Comparison of ENCODE assay signal across 8 cellular contexts in genomic region chr22:25405854-25406509, GRCh38.
DNase-seq lines count a peak whose midpoint lies in the region; ATAC-seq, FAIRE-seq and TF ChIP-seq lines count a peak whose summit lies in the region.

No MANE protein-coding gene starts in this region.

- H3K36me3 Mint-ChIP-seq in CD8-positive, alpha-beta T cell = peaks cover 4% of the 10 kb centered on the region

- no peaks in the 10 kb centered on the region for H3K27me3 Mint-ChIP-seq in CD8-positive, alpha-beta T cell (ENCODE audit: low read depth)

- no peaks in the 10 kb centered on the region for H3K9me3 Mint-ChIP-seq in CD8-positive, alpha-beta T cell

- intact Hi-C loops in CD8-positive, alpha-beta T cell (cut with DNase I, micrococcal nuclease) = loop anchor here (2.0 to 10.0 kb wide), 3 partner anchors 43 to 1021 kb away; partner anchors contain the start of gene ASPHD2 (in 1 of the 2)
- intact Hi-C loops in PC-3 (cut with micrococcal nuclease) = no loop called here
- intact Hi-C loops in pancreas (cut with DNase I) = no loop called here

- peaks cover 16% of the 10 kb centered on the region; the same call in 1 of the 2 replicates for H4K20me1 ChIP-seq in PC-3 (ENCODE audit: low read length)

- 70 to 74% methylated on average over 19 of the region's 19 CpGs for WGBS in pancreas, 2 donors

- peaks cover 46% of the 10 kb centered on the region for H3K79me2 ChIP-seq in PC-3 (ENCODE audit: low read length)

- H3K9me3 ChIP-seq in CD8-positive, alpha-beta T cell (ENCODE audit: low read length) = no peaks in the 10 kb centered on the region
- no peaks in the 10 kb centered on the region for H3K9me3 ChIP-seq in PC-3 (ENCODE audit: low read length)
- H3K9me3 ChIP-seq in pancreas = no peaks in the 10 kb centered on the region

- peak overlapping the region; percentile 50 for H3K4me3 ChIP-seq in CD8-positive, alpha-beta T cell (ENCODE audit: low read depth, low read length)
- H3K4me3 ChIP-seq in PC-3 (ENCODE audit: low read length) = peak overlapping the region; percentile 69
- H3K4me3 ChIP-seq in pancreas = peak overlapping the region; percentile 73 to 84 (median 78)

- no peak for TF ChIP-seq CTCF in CD8-positive, alpha-beta T cell (IDR thresholded peaks at IDR 0.05)
- TF ChIP-seq CTCF in PC-3 (conservative IDR thresholded peaks at IDR 0.05; ENCODE audit: low read depth, low read length) (no peak), pancreas (IDR thresholded peaks at IDR 0.05) (no peak)

- peaks cover 37% of the 10 kb centered on the region for H3K4me1 Mint-ChIP-seq in CD8-positive, alpha-beta T cell (ENCODE audit: low read depth)

- CTCF ChIA-PET in CD8-positive, alpha-beta T cell (lab: Charles Lee) = no interaction called here
- CTCF ChIA-PET in PC-3 (lab: Charles Lee) = no interaction called here

- BruUV-seq in PC-3 (replicated peaks; lab: Mats Ljungman, UMichigan) = TSS peak; percentile 81

- H3K9ac ChIP-seq in PC-3 (ENCODE audit: low read length) = peak overlapping the region; percentile 62; the same call in 1 of the 2 replicates

- H3F3A ChIP-seq in PC-3 (ENCODE audit: low read length, unreplicated experiment) = no peaks in the 10 kb centered on the region

- H3K27ac Mint-ChIP-seq in CD8-positive, alpha-beta T cell = peak overlapping the region; percentile 79

- H3K36me3 ChIP-seq in CD8-positive, alpha-beta T cell (ENCODE audit: insufficient read depth, low read length) = no peaks in the 10 kb centered on the region
- H3K36me3 ChIP-seq in PC-3 (ENCODE audit: low read depth, low read length) = no peaks in the 10 kb centered on the region
- H3K36me3 ChIP-seq in pancreas = no peaks in the 10 kb centered on the region

- POLR2A ChIA-PET in CD8-positive, alpha-beta T cell (lab: Charles Lee) = no interaction called here
- POLR2A ChIA-PET in PC-3 (lab: Charles Lee; ENCODE audit: unreplicated experiment) = no interaction called here

- FAIRE-seq in pancreas (lab: Jason Lieb, UNC) = no peak

- peaks cover 30% of the 10 kb centered on the region for H3K4me1 ChIP-seq in CD8-positive, alpha-beta T cell (ENCODE audit: insufficient read depth, low read length)
- peaks cover 20% of the 10 kb centered on the region for H3K4me1 ChIP-seq in PC-3 (ENCODE audit: insufficient read depth, low read length)
- H3K4me1 ChIP-seq in pancreas = peaks cover 0 to 12% (median 3%) of the 10 kb centered on the region in 3 donors

- no peak for ATAC-seq in CD8-positive, alpha-beta T cell
- ATAC-seq in PC-3 (no peak), pancreas (no peak), GM19455 (IDR thresholded peaks at IDR 0.05; ENCODE audit: unreplicated experiment) (no peak), HG03521 (IDR thresholded peaks at IDR 0.05; ENCODE audit: unreplicated experiment) (no peak)

- no peaks in the 10 kb centered on the region for H3K9me2 ChIP-seq in PC-3 (replicated peaks; ENCODE audit: low read length)

- H3K27me3 ChIP-seq in CD8-positive, alpha-beta T cell (ENCODE audit: insufficient read depth, low read length) = no peaks in the 10 kb centered on the region
- H3K27me3 ChIP-seq in PC-3 (ENCODE audit: low read length) (no peaks in the 10 kb centered on the region), pancreas (no peaks in the 10 kb centered on the region)

- peak overlapping the region; percentile 78 for H3K4me3 Mint-ChIP-seq in CD8-positive, alpha-beta T cell

- no peak for DNase-seq in CD8-positive, alpha-beta T cell
- no peak for DNase-seq in PC-3
- DNase-seq in epithelial cell of prostate (ENCODE audit: low read depth, low spot score) = no peak
- DNase-seq in pancreas = no peak
- DNase-seq in AML-193 (lab: John Stamatoyannopoulos, UW) = no peak
- DNase-seq in 8988T = no peak

- peak overlapping the region; percentile 50 for H3K27ac ChIP-seq in CD8-positive, alpha-beta T cell (ENCODE audit: low read depth, low read length)
- no peak overlapping the region for H3K27ac ChIP-seq in PC-3 (ENCODE audit: low read length)
- peak overlapping the region; percentile 56 for H3K27ac ChIP-seq in epithelial cell of prostate
- H3K27ac ChIP-seq in pancreas = peak overlapping the region; percentile 70 to 81 (median 72)

- peak overlapping the region; percentile 73 for H2AFZ ChIP-seq in PC-3 (ENCODE audit: low read length)

- H3K4me2 ChIP-seq in PC-3 (ENCODE audit: low read length) = peak overlapping the region; percentile 82

Comparison
In these comparisons a context has a peak if more than half of its experiments do, and no peak if none do; other contexts are left out.
1. intact Hi-C loops: an anchor here in CD8-positive, alpha-beta T cell (2.0 to 10.0 kb wide); none called in PC-3 and pancreas.